In the genomic region with DNA sequence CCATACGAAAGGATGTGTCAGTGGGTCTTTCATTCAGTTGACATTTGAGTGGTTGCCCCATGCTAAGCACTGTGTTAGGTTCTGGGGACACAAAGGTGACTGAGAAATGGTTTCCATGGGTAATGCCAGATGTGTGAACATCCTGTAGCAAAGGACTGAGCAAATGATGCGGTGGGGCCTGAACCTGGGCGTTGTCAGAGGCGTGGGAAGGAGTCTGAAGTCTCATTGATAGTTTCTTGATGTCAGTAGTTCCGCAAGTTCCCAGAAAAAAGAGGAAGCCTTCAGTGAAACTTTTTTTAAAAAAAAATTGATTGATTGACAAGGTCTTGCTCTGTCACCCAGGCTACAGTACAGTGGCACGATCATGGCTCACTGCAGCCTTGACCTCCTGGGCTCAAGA, we compare ENCODE assay signal across 11 cellular contexts. TPM values are rescaled to one million over a fixed set of nuclear protein-coding genes. Genes with fewer than 3 reads are reported as not detected.
A peak's percentile ranks its signal among the peaks of the same experiment; 100 is the strongest.
DNase-seq lines count a peak whose midpoint lies in the region; ATAC-seq and TF ChIP-seq lines count a peak whose summit lies in the region.
"Had no signal": no experiment of that assay in that cellular context is flagged by ENCODE, and none has a peak within 500 bp of the region (broad histone marks: within the 10 kb centered on the region; RNA-seq: fewer than 3 reads in every experiment).

No MANE protein-coding gene starts in this region.

- H3K27me3 ChIP-seq in BLaER1 treated with 17β-estradiol and CSF1 and Interleukin-3, amounts not matched to agents 10 nM and 100 nM, result no peaks in the 10 kb centered on the region
- H3K27me3 ChIP-seq: adrenal gland had no signal

- peaks cover 0 to 68% (median 6%) of the 10 kb centered on the region in 11 experiments; a peak in 12 of 22 replicates for H4K20me1 ChIP-seq in BLaER1 treated with 17β-estradiol and CSF1 and Interleukin-3, amounts not matched to agents 10 nM and 100 nM

- peak overlapping the region in 4 of 11 experiments; percentile 7 to 45 (median 38); a peak in 8 of 22 replicates for H3K27ac ChIP-seq in BLaER1 treated with 17β-estradiol and CSF1 and Interleukin-3, amounts not matched to agents 10 nM and 100 nM

- no peaks in the 10 kb centered on the region for H3K9me3 Mint-ChIP-seq in activated naive CD8-positive, alpha-beta T cell treated with anti-CD3 and anti-CD28 coated beads for 36 hours
- H3K9me3 Mint-ChIP-seq: T-helper 1 cell treated with Interleukin-12 subunit alpha and Interleukin-12 subunit beta and Interleukin-4 antibody, amounts not matched to agents 30 μg/mL and 1 μg/mL, for 36 hours had no signal

- H3K27me3 Mint-ChIP-seq in activated naive CD8-positive, alpha-beta T cell treated with anti-CD3 and anti-CD28 coated beads for 36 hours, result no peaks in the 10 kb centered on the region

- H3K36me3 Mint-ChIP-seq in activated naive CD8-positive, alpha-beta T cell treated with anti-CD3 and anti-CD28 coated beads for 36 hours, result no peaks in the 10 kb centered on the region

- H3K4me2 ChIP-seq in BLaER1 treated with 17β-estradiol and CSF1 and Interleukin-3, amounts not matched to agents 10 nM and 100 nM, result peak overlapping the region in 9 of 11 experiments; percentile 8 to 92 (median 31); a peak in 14 of 22 replicates

- H3K9me3 ChIP-seq in BLaER1 treated with 17β-estradiol and CSF1 and Interleukin-3, amounts not matched to agents 10 nM and 100 nM (replicated peaks in 1 of 11), result 0 out of 22 replicates have a peak, but pooled peaks cover 0 to 3% (median 0%) of the 10 kb centered on the region in 11 experiments
- H3K9me3 ChIP-seq: adrenal gland had no signal

- no peak overlapping the region for H3K4me3 Mint-ChIP-seq in activated naive CD8-positive, alpha-beta T cell treated with anti-CD3 and anti-CD28 coated beads for 36 hours
- H3K4me3 Mint-ChIP-seq: T-helper 1 cell treated with Interleukin-12 subunit alpha and Interleukin-12 subunit beta and Interleukin-4 antibody, amounts not matched to agents 30 μg/mL and 1 μg/mL, for 36 hours had no signal

- peaks cover 61% of the 10 kb centered on the region for H3K4me1 Mint-ChIP-seq in activated naive CD8-positive, alpha-beta T cell treated with anti-CD3 and anti-CD28 coated beads for 36 hours

- no peak overlapping the region for H3K27ac Mint-ChIP-seq in activated naive CD8-positive, alpha-beta T cell treated with anti-CD3 and anti-CD28 coated beads for 36 hours
- H3K27ac Mint-ChIP-seq: T-helper 1 cell treated with Interleukin-12 subunit alpha and Interleukin-12 subunit beta and Interleukin-4 antibody, amounts not matched to agents 30 μg/mL and 1 μg/mL, for 36 hours had no signal

- ATAC-seq in GM19463 (IDR thresholded peaks at IDR 0.05; ENCODE audit: unreplicated experiment) (peak; percentile 21), HG03439 (IDR thresholded peaks at IDR 0.05; ENCODE audit: unreplicated experiment) (peak; percentile 35), SK-N-SH treated with all-trans-retinoic acid at 6 μM for 48 hours (no peak)

- H3K9ac ChIP-seq in BLaER1 treated with 17β-estradiol and CSF1 and Interleukin-3, amounts not matched to agents 10 nM and 100 nM, result no peak overlapping the region; a peak in 1 of 22 replicates

- DNase-seq in activated naive CD8-positive, alpha-beta T cell treated with anti-CD3 and anti-CD28 coated beads for 36 hours, result peak; percentile 28
- DNase-seq in COLO829 (ENCODE audit: low spot score) (no peak), Ammon's horn (ENCODE audit: low spot score) (no peak), dermis blood vessel endothelial cell (no peak)
- DNase-seq: NCI-H1436 had no signal

- 0 out of 22 replicates have a peak, but pooled peaks cover 0 to 3% (median 0%) of the 10 kb centered on the region in 11 experiments for H3K36me3 ChIP-seq in BLaER1 treated with 17β-estradiol and CSF1 and Interleukin-3, amounts not matched to agents 10 nM and 100 nM
- H3K36me3 ChIP-seq: adrenal gland had no signal

- peaks cover 44 to 100% (median 71%) of the 10 kb centered on the region in 10 experiments for H3K4me1 ChIP-seq in BLaER1 treated with 17β-estradiol and CSF1 and Interleukin-3, amounts not matched to agents 10 nM and 100 nM

- H3K4me3 ChIP-seq in BLaER1 treated with 17β-estradiol and CSF1 and Interleukin-3, amounts not matched to agents 10 nM and 100 nM, result peak overlapping the region in 2 of 10 experiments; percentile 57 to 58; a peak in 1 of 20 replicates
- H3K4me3 ChIP-seq: adrenal gland had no signal

TF ChIP-seq in SK-N-SH treated with all-trans-retinoic acid at 6 μM for 48 hours, 23 proteins besides CTCF, POLR2A, EP300 and RAD21:
- TF ChIP-seq PATZ1 (CRISPR knock-in tag; IDR thresholded peaks at IDR 0.05; ENCODE audit: borderline replicate concordance) (no peak), ZFP3 (CRISPR knock-in tag; IDR thresholded peaks at IDR 0.05) (no peak), TOX (CRISPR knock-in tag; IDR thresholded peaks at IDR 0.05; ENCODE audit: borderline replicate concordance) (no peak)
TF ChIP-seq in SK-N-SH treated with all-trans-retinoic acid at 6 μM for 48 hours: peak in this region for 0.

RNA-seq across cellular contexts. Expression of gene LIMS1, which starts 56.9 kb away (rescaled TPM):
- 10 to 100 TPM; 39.6 to 44.9 TPM for total RNA-seq in activated naive CD8-positive, alpha-beta T cell treated with anti-CD3 and anti-CD28 coated beads for 36 hours
- 430 and 494 TPM in 2 replicates for total RNA-seq in dermis blood vessel endothelial cell
